ENCODE assay signal across 1 cellular context in the genomic region with DNA sequence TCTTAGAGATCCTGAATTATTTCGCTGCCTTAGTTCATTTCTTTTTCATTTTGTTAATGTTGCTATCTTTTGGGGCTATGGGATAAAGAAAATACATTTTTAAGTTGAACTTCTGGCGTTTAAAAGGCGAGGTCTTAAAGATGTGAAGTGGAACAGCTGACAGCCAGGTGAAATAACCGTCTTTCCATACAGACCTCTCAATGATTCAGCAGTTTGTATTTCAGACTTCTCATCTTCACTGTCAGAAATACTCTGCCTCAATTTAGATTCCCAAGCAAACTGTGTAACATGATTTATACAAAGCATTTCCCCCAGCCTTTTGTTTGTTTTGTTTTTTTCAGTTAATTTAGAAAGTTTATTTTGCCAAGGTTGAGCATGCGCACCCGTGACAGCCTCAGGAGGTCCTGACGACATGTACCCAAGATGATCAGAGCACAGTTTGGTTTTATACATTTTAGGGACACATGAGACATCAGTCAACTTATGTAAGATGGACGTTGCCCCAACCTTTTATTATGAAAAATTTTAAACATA.
A peak's percentile ranks its signal among the peaks of the same experiment; 100 is the strongest.
TF ChIP-seq lines count a peak whose summit lies in the region.

No MANE protein-coding gene starts in this region.

TF ChIP-seq in K562, 482 proteins besides CTCF, POLR2A, EP300 and RAD21:
- TF ChIP-seq ZNF316 (IDR thresholded peaks at IDR 0.05) = peak; percentile 87
- peak; percentile 79 for TF ChIP-seq MAFG (tag; conservative IDR thresholded peaks at IDR 0.05)
- no peak for TF ChIP-seq NRF1 (conservative IDR thresholded peaks at IDR 0.05 in 1 of 2, IDR thresholded peaks at IDR 0.05 in 1 of 2)
- TF ChIP-seq MAFF (IDR thresholded peaks at IDR 0.05; ENCODE audit: low read length) = 0 out of 2 replicates have a peak, but pooled peaks have one; percentile 28
- peak; percentile 78 for TF ChIP-seq C11orf30 (IDR thresholded peaks at IDR 0.05; ENCODE audit: low read depth)
- peak; percentile 77 for TF ChIP-seq NFE2 (IDR thresholded peaks at IDR 0.05; ENCODE audit: low read depth)
TF ChIP-seq in K562: peak in this region for 5.
